ENCODE assay signal across 16 cellular contexts in genomic region chr2:14951569-14952285, GRCh38.
"Had no signal": no experiment of that assay in that cellular context is flagged by ENCODE, and none has a peak within 500 bp of the region (broad histone marks: within the 10 kb centered on the region; RNA-seq: fewer than 3 reads in every experiment).

No MANE protein-coding gene starts in this region.

- H3K4me3 ChIP-seq: psoas muscle, spleen, testis, tibial nerve, upper lobe of right lung, vagina had no signal

- DNase-seq: effector memory CD4-positive, alpha-beta T cell; islet precursor cell; psoas muscle; spleen; stimulated activated CD4-positive, alpha-beta T cell treated with anti-CD3 and anti-CD28 coated beads, Interleukin-2, amount 100 ng/mL, for 24 hours; stimulated activated CD4-positive, alpha-beta T cell treated with anti-CD3 and anti-CD28 coated beads, Interleukin-4, amount 100 ng/mL, for 4 hours; stimulated activated naive B cell treated with anti-CD40 and anti-IgM and Interleukin-4, amounts not matched to agents 10 μg/mL and 1 μg/mL and 100 μg/mL, for 72 hours; stimulated activated naive CD8-positive, alpha-beta T cell treated with anti-CD3 and anti-CD28 coated beads, Interleukin-15, amount 100 ng/mL, for 72 hours; testis; upper lobe of right lung had no signal

- ATAC-seq: left lobe of liver; psoas muscle; sciatic nerve; stimulated activated naive B cell treated with anti-CD40 and anti-IgM and Interleukin-4, amounts not matched to agents 10 μg/mL and 1 μg/mL and 100 μg/mL, for 72 hours; stimulated activated naive CD8-positive, alpha-beta T cell treated with anti-CD3 and anti-CD28 coated beads, Interleukin-15, amount 100 ng/mL, for 72 hours; upper lobe of right lung had no signal

- H3K9ac ChIP-seq: parathyroid adenoma had no signal

- H3K9me3 ChIP-seq: psoas muscle, testis, tibial nerve, upper lobe of right lung, vagina had no signal

- H2AFZ ChIP-seq: parathyroid adenoma had no signal

- H3K27me3 ChIP-seq: spleen, testis, tibial nerve, upper lobe of right lung, vagina had no signal

- H3K27ac ChIP-seq: epithelial cell of prostate, parathyroid adenoma, psoas muscle, spleen, testis, tibial nerve, upper lobe of right lung, vagina had no signal

- H3K4me1 ChIP-seq: parathyroid adenoma, psoas muscle, spleen, testis, tibial nerve, upper lobe of right lung, vagina had no signal

- H3K36me3 ChIP-seq: spleen, tibial nerve, upper lobe of right lung, vagina had no signal
